ENCODE assay signal across 9 cellular contexts in the genomic region with DNA sequence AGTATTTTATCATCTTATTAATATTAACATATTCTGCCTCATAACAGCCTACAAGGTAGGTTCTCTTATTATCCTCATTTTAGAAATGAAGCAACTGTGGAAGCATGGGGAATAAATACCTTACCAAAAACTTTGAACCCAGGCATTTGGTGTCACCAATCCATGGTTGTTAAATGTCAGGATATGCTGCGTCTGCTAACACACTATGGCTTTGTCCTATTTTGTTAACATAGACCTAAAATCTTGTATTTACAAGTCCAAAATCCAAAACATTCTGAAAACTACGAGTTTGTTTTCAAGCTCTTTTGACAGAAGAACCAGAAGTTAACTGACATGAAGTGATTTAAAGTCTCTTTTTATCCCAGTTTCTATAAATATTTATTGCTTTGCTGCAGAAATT. TPM values are rescaled to one million over a fixed set of nuclear protein-coding genes. Genes with fewer than 3 reads are reported as not detected.
"Had no signal": no experiment of that assay in that cellular context is flagged by ENCODE, and none has a peak within 500 bp of the region (broad histone marks: within the 10 kb centered on the region; RNA-seq: fewer than 3 reads in every experiment).

No MANE protein-coding gene starts in this region.

- DNase-seq: GOT3, H7, H9, HFFc6 had no signal

- H3K4me3 ChIP-seq: GM23248, GM23338, HAP-1 had no signal

- H3K9ac ChIP-seq: GM23248 had no signal

- H2AFZ ChIP-seq: GM23248, GM23338 had no signal

- FAIRE-seq: H1 had no signal

- H3K9me3 ChIP-seq: HAP-1 had no signal

- H3K27ac ChIP-seq: GM23248 had no signal

- H3K4me1 ChIP-seq: HAP-1 had no signal

- H3K36me3 ChIP-seq: HAP-1 had no signal

- H3K4me2 ChIP-seq: GM23338 had no signal

- ATAC-seq: GM23338, HCT116 had no signal

RNA-seq across cellular contexts. Expression of a gene that starts 53.4 kb away (rescaled TPM):
- total RNA-seq: GM23248, H1, H9, HFFc6 had no signal
- polyA plus RNA-seq: GM23248 had no signal
